Comparison of ENCODE assay signal across 11 cellular contexts in genomic region chr5:149486726-149487635, GRCh38.
DNase-seq lines count a peak whose midpoint lies in the region; ATAC-seq, FAIRE-seq and TF ChIP-seq lines count a peak whose summit lies in the region.
"Had no signal": no experiment of that assay in that cellular context is flagged by ENCODE, and none has a peak within 500 bp of the region (broad histone marks: within the 10 kb centered on the region; RNA-seq: fewer than 3 reads in every experiment).

No MANE protein-coding gene starts in this region.

- H3K4me1 ChIP-seq in GM23338 (ENCODE audit: insufficient read depth) (no peaks in the 10 kb centered on the region), astrocyte (ENCODE audit: insufficient read depth, low read length) (peaks cover 33% of the 10 kb centered on the region), small intestine (ENCODE audit: control insufficient read depth in 2 of 2, insufficient read depth in 1 of 2, low read depth in 1 of 2, low read length in 1 of 2) (peaks cover 6 to 9% of the 10 kb centered on the region in 2 donors)

- H3K4me2 ChIP-seq in GM23338 = no peak overlapping the region
- peak overlapping the region; percentile 69 for H3K4me2 ChIP-seq in astrocyte (ENCODE audit: low read length)

- H3K79me2 ChIP-seq in GM23338 (replicated peaks; ENCODE audit: insufficient read depth) (no peaks in the 10 kb centered on the region), astrocyte (ENCODE audit: insufficient read depth, low read length) (no peaks in the 10 kb centered on the region)

- H3K27me3 Mint-ChIP-seq in GM23338 (ENCODE audit: insufficient read depth, low read depth, poor library complexity) (peaks cover 11% of the 10 kb centered on the region), astrocyte (ENCODE audit: low read depth, unreplicated experiment) (no peaks in the 10 kb centered on the region)
- H3K27me3 Mint-ChIP-seq in naive thymus-derived CD8-positive, alpha-beta T cell = peaks cover 0 to 1% (median 0%) of the 10 kb centered on the region in 5 donors
- H3K27me3 Mint-ChIP-seq: activated naive CD8-positive, alpha-beta T cell had no signal

- WGBS in small intestine, 3 donors = 64 to 69% (median 68%) methylated on average over 5 of the region's 5 CpGs

- no peak for ATAC-seq in GM23338
- no peak for ATAC-seq in naive thymus-derived CD8-positive, alpha-beta T cell

- TF ChIP-seq CTCF in GM23338 (conservative IDR thresholded peaks at IDR 0.05; ENCODE audit: low read depth in 2 of 2) = no peak
- no peak for TF ChIP-seq CTCF in astrocyte (IDR thresholded peaks at IDR 0.05; ENCODE audit: insufficient read depth, low read depth, low read length)

- H2AFZ ChIP-seq in GM23338 (no peak overlapping the region), astrocyte (ENCODE audit: low read depth, low read length) (no peak overlapping the region)

- H3K4me3 ChIP-seq in GM23338 (no peak overlapping the region), astrocyte (ENCODE audit: insufficient read depth, low read depth, low read length) (no peak overlapping the region), small intestine (ENCODE audit: low read depth in 1 of 2, low read length in 2 of 2) (no peak overlapping the region)

- no peaks in the 10 kb centered on the region for H3K36me3 ChIP-seq in GM23338 (ENCODE audit: insufficient read depth)
- H3K36me3 ChIP-seq in astrocyte (ENCODE audit: insufficient read depth, low read length) = no peaks in the 10 kb centered on the region
- H3K36me3 ChIP-seq in small intestine (ENCODE audit: control insufficient read depth in 2 of 2, insufficient read depth in 2 of 2, low read length in 2 of 2) = no peaks in the 10 kb centered on the region

- no peaks in the 10 kb centered on the region for H3K9me2 ChIP-seq in GM23338 (ENCODE audit: insufficient read depth)

- H3K4me1 Mint-ChIP-seq in GM23338 (peaks cover 5% of the 10 kb centered on the region; the same call in 2 of the 3 replicates), astrocyte (ENCODE audit: low read depth, unreplicated experiment) (peaks cover 44% of the 10 kb centered on the region)
- peaks cover 8 to 18% (median 14%) of the 10 kb centered on the region in 4 donors for H3K4me1 Mint-ChIP-seq in naive thymus-derived CD8-positive, alpha-beta T cell

- no peaks in the 10 kb centered on the region for H3F3A ChIP-seq in GM23338 (replicated peaks; ENCODE audit: low read depth)

- no peaks in the 10 kb centered on the region for H3K9me3 ChIP-seq in astrocyte (ENCODE audit: insufficient read depth, low read depth, low read length)
- no peaks in the 10 kb centered on the region for H3K9me3 ChIP-seq in small intestine (ENCODE audit: control insufficient read depth, low read depth)

- H3K9me3 Mint-ChIP-seq in GM23338 = no peaks in the 10 kb centered on the region
- no peaks in the 10 kb centered on the region for H3K9me3 Mint-ChIP-seq in astrocyte (ENCODE audit: unreplicated experiment)
- peaks cover 0 to 3% (median 0%) of the 10 kb centered on the region in 9 donors for H3K9me3 Mint-ChIP-seq in naive thymus-derived CD8-positive, alpha-beta T cell

- no peaks in the 10 kb centered on the region for H3K27me3 ChIP-seq in GM23338 (ENCODE audit: insufficient read depth)
- no peaks in the 10 kb centered on the region for H3K27me3 ChIP-seq in astrocyte (ENCODE audit: insufficient read depth, low read length)
- H3K27me3 ChIP-seq in small intestine (ENCODE audit: control insufficient read depth in 2 of 2, insufficient read depth in 2 of 2, low read length in 2 of 2) = no peaks in the 10 kb centered on the region

- H3K9ac ChIP-seq in astrocyte (ENCODE audit: low read length) = peak overlapping the region; percentile 82

- H3K36me3 Mint-ChIP-seq in GM23338 (ENCODE audit: low read depth) (no peaks in the 10 kb centered on the region), astrocyte (ENCODE audit: low read depth, unreplicated experiment) (no peaks in the 10 kb centered on the region)
- no peaks in the 10 kb centered on the region for H3K36me3 Mint-ChIP-seq in naive thymus-derived CD8-positive, alpha-beta T cell
- H3K36me3 Mint-ChIP-seq: activated naive CD8-positive, alpha-beta T cell had no signal

- DNase-seq in GM23338 (ENCODE audit: low spot score) (no peak), astrocyte (ENCODE audit: low read depth) (peak; percentile 75), islet precursor cell (peak; percentile 83), small intestine (no peak), midbrain (lab: John Stamatoyannopoulos, UW) (no peak), SK-N-DZ (ENCODE audit: low spot score) (no peak)
- no peak for DNase-seq in central memory CD4-positive, alpha-beta T cell
- DNase-seq in naive thymus-derived CD8-positive, alpha-beta T cell = no peak
- DNase-seq: NCI-H187 had no signal

- H3K27ac Mint-ChIP-seq in GM23338 (no peak overlapping the region), astrocyte (ENCODE audit: unreplicated experiment) (peak overlapping the region; percentile 100)
- peak overlapping the region in 2 of 10 donors; percentile 17 to 23 for H3K27ac Mint-ChIP-seq in naive thymus-derived CD8-positive, alpha-beta T cell
- H3K27ac Mint-ChIP-seq: activated naive CD8-positive, alpha-beta T cell had no signal

- FAIRE-seq in astrocyte (lab: Jason Lieb, UNC) (no peak), small intestine (lab: Jason Lieb, UNC) (no peak)
- FAIRE-seq: GM12891 had no signal

- POLR2A ChIA-PET in naive thymus-derived CD8-positive, alpha-beta T cell (lab: Charles Lee) = no interaction called here

- H4K20me1 ChIP-seq in GM23338 (replicated peaks; ENCODE audit: insufficient read depth) (no peaks in the 10 kb centered on the region), astrocyte (ENCODE audit: insufficient read depth, low read length) (no peaks in the 10 kb centered on the region)

- H3K27ac ChIP-seq in GM23338 (ENCODE audit: low read depth) (peak overlapping the region; percentile 48; the same call in 1 of the 2 replicates), astrocyte (ENCODE audit: low read depth, low read length) (peak overlapping the region; percentile 98), small intestine (ENCODE audit: low read depth in 1 of 2, low read length in 1 of 2) (peak overlapping the region; percentile 80 to 81)

- H3K4me3 Mint-ChIP-seq in GM23338 (no peak overlapping the region), astrocyte (ENCODE audit: unreplicated experiment) (no peak overlapping the region)
- no peak overlapping the region for H3K4me3 Mint-ChIP-seq in naive thymus-derived CD8-positive, alpha-beta T cell
- H3K4me3 Mint-ChIP-seq: activated naive CD8-positive, alpha-beta T cell had no signal

TF ChIP-seq in GM23338, 12 proteins besides CTCF, POLR2A, EP300 and RAD21 (continues in another document):
- no peak for TF ChIP-seq EZH2phosphoT487 (IDR thresholded peaks at IDR 0.05; ENCODE audit: unreplicated experiment)
- no peak for TF ChIP-seq NANOG (IDR thresholded peaks at IDR 0.05; ENCODE audit: borderline replicate concordance)

Comparison
In these comparisons a context has a peak if more than half of its experiments do, and no peak if none do; other contexts are left out.
1. DNase-seq: peak in astrocyte (single experiment) and islet precursor cell (single experiment); none in GM23338 (single experiment), small intestine (single experiment), central memory CD4-positive, alpha-beta T cell (single experiment), midbrain (single experiment), SK-N-DZ (single experiment) and naive thymus-derived CD8-positive, alpha-beta T cell (0 of 10).
2. H3K27ac ChIP-seq: peak in every context shown above with its lines; median percentile 98 in astrocyte; 80 in small intestine; 48 in GM23338.